ENCODE assay signal across 30 cellular contexts in the genomic region with DNA sequence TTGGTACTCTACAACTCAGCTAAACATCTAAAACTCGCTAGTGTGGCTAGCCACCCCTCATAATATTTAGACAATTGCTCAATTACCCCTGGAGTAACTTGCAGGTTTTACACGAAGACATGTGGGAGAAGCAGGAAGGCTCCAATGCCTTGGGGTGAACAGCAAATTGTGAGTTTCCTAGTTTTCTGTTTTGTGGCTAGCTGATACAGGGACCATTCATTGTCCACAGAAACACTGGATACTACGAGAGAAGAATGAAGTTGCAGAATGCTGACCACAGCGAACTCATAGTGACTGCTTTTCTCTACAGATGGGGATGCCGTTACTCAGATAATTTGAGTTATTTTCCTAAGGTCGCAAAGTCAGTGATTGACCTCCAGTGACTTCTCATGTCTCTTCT.
"Had no signal": no experiment of that assay in that cellular context is flagged by ENCODE, and none has a peak within 500 bp of the region (broad histone marks: within the 10 kb centered on the region; RNA-seq: fewer than 3 reads in every experiment).

No MANE protein-coding gene starts in this region.

- H3K36me3 Mint-ChIP-seq: activated CD8-positive, alpha-beta memory T cell treated with anti-CD3 and anti-CD28 coated beads, Interleukin-2, amount 10 ng/mL, durations not matched to agents 7 days and 5 days; activated naive CD4-positive, alpha-beta T cell treated with anti-CD3 and anti-CD28 coated beads, Interleukin-2, amount 50 U/mL, for 24 hours; brain had no signal

- H3K9me3 ChIP-seq: MG63 had no signal

- DNase-seq: activated B cell treated with CpG ODN at 0.5 μM for 24 hours; activated CD4-positive, alpha-beta T cell treated with anti-CD3 and anti-CD28 coated beads for 1 hour; activated CD4-positive, alpha-beta T cell treated with anti-CD3 and anti-CD28 coated beads, Interleukin-2, amount 10 ng/mL, durations not matched to agents 24 days and 14 days; activated CD4-positive, alpha-beta T cell treated with anti-CD3 and anti-CD28 coated beads, Interleukin-2, amount 50 U/mL, for 48 hours; activated CD8-positive, alpha-beta memory T cell treated with anti-CD3 and anti-CD28 coated beads, Interleukin-2, amount 10 ng/mL, durations not matched to agents 7 days and 5 days; activated effector memory CD4-positive, alpha-beta T cell treated with Interleukin-2 at 50 U/mL for 16 hours; activated naive CD4-positive, alpha-beta T cell; activated T-cell treated with anti-CD3 and anti-CD28 coated beads, Interleukin-2, amount 50 U/mL, for 24 hours; aorta; cerebellar nuclear complex; MG63; MV-4-11; NCI-H1092 treated with DMSO at 0.1 percent for 48 hours; NCI-H1417 treated with DMSO at 0.1 percent for 48 hours; NCI-H1694; NCI-H2029; NCI-H2107; NCI-H2171 treated with DMSO at 0.1 percent for 48 hours; NCI-H345; NCI-H510A treated with DMSO at 0.1 percent for 48 hours; NCI-H69; NK-92 treated with Interleukin-12 subunit alpha and Interleukin-12 subunit beta, amount 100 ng/mL, for 24 hours; OCI-M1 had no signal

- H3K4me2 ChIP-seq: KMS-11 had no signal

- H3K4me3 ChIP-seq: cardiac muscle cell, MG63 had no signal

- ATAC-seq: activated CD8-positive, alpha-beta memory T cell treated with anti-CD3 and anti-CD28 coated beads, Interleukin-2, amount 10 ng/mL, durations not matched to agents 7 days and 5 days; Right ventricle myocardium inferior had no signal

- H3K27me3 Mint-ChIP-seq: activated B cell treated with CpG ODN at 0.5 μM for 24 hours; activated CD4-positive, alpha-beta T cell treated with anti-CD3 and anti-CD28 coated beads, Interleukin-2, amount 10 ng/mL, durations not matched to agents 24 days and 14 days; activated CD8-positive, alpha-beta memory T cell treated with anti-CD3 and anti-CD28 coated beads, Interleukin-2, amount 10 ng/mL, durations not matched to agents 7 days and 5 days had no signal

- H3K9ac ChIP-seq: KMS-11 had no signal

- H3K27ac ChIP-seq: cardiac muscle cell, KMS-11 had no signal

- H3K36me3 ChIP-seq: cardiac muscle cell, MG63 had no signal

- H3K27me3 ChIP-seq: MG63 had no signal

- H3K9me3 Mint-ChIP-seq: activated B cell treated with CpG ODN at 0.5 μM for 24 hours; activated CD4-positive, alpha-beta T cell treated with anti-CD3 and anti-CD28 coated beads, Interleukin-2, amount 10 ng/mL, durations not matched to agents 24 days and 14 days; activated naive CD4-positive, alpha-beta T cell treated with anti-CD3 and anti-CD28 coated beads, Interleukin-2, amount 50 U/mL, for 24 hours; activated T-cell treated with anti-CD3 and anti-CD28 coated beads, Interleukin-2, amount 50 U/mL, for 24 hours; activated T-helper 1 cell treated with anti-CD3 and anti-CD28 coated beads, Interleukin-12 subunit alpha, Interleukin-12 subunit beta, Interleukin-2, Interleukin-4 antibody, amounts not matched to agents 30 ng/mL and 10 ng/mL and 1 ng/mL, durations not matched to agents 14 hours and 24 hours and 36 hours; brain; T-helper 1 cell treated with Interleukin-12 subunit alpha and Interleukin-12 subunit beta and Interleukin-4 antibody, amounts not matched to agents 30 μg/mL and 1 μg/mL, for 36 hours had no signal

- H3K4me3 Mint-ChIP-seq: activated B cell treated with CpG ODN at 0.5 μM for 24 hours; activated CD4-positive, alpha-beta T cell treated with anti-CD3 and anti-CD28 coated beads, Interleukin-2, amount 10 ng/mL, durations not matched to agents 24 days and 14 days; activated CD8-positive, alpha-beta memory T cell treated with anti-CD3 and anti-CD28 coated beads, Interleukin-2, amount 10 ng/mL, durations not matched to agents 7 days and 5 days; activated naive CD4-positive, alpha-beta T cell treated with anti-CD3 and anti-CD28 coated beads, Interleukin-2, amount 50 U/mL, for 24 hours; activated T-cell treated with anti-CD3 and anti-CD28 coated beads, Interleukin-2, amount 50 U/mL, for 24 hours; activated T-helper 1 cell treated with anti-CD3 and anti-CD28 coated beads, Interleukin-12 subunit alpha, Interleukin-12 subunit beta, Interleukin-2, Interleukin-4 antibody, amounts not matched to agents 30 ng/mL and 10 ng/mL and 1 ng/mL, durations not matched to agents 14 hours and 24 hours and 36 hours; brain; T-helper 1 cell treated with Interleukin-12 subunit alpha and Interleukin-12 subunit beta and Interleukin-4 antibody, amounts not matched to agents 30 μg/mL and 1 μg/mL, for 36 hours had no signal

- H3K27ac Mint-ChIP-seq: activated B cell treated with CpG ODN at 0.5 μM for 24 hours; activated CD4-positive, alpha-beta T cell treated with anti-CD3 and anti-CD28 coated beads, Interleukin-2, amount 10 ng/mL, durations not matched to agents 24 days and 14 days; activated CD8-positive, alpha-beta memory T cell treated with anti-CD3 and anti-CD28 coated beads, Interleukin-2, amount 10 ng/mL, durations not matched to agents 7 days and 5 days; activated naive CD4-positive, alpha-beta T cell treated with anti-CD3 and anti-CD28 coated beads, Interleukin-2, amount 50 U/mL, for 24 hours; activated T-cell treated with anti-CD3 and anti-CD28 coated beads, Interleukin-2, amount 50 U/mL, for 24 hours; activated T-helper 1 cell treated with anti-CD3 and anti-CD28 coated beads, Interleukin-12 subunit alpha, Interleukin-12 subunit beta, Interleukin-2, Interleukin-4 antibody, amounts not matched to agents 30 ng/mL and 10 ng/mL and 1 ng/mL, durations not matched to agents 14 hours and 24 hours and 36 hours; brain; T-helper 1 cell treated with Interleukin-12 subunit alpha and Interleukin-12 subunit beta and Interleukin-4 antibody, amounts not matched to agents 30 μg/mL and 1 μg/mL, for 36 hours had no signal

- H3K4me1 Mint-ChIP-seq: activated B cell treated with CpG ODN at 0.5 μM for 24 hours; activated CD4-positive, alpha-beta T cell treated with anti-CD3 and anti-CD28 coated beads, Interleukin-2, amount 10 ng/mL, durations not matched to agents 24 days and 14 days; activated CD8-positive, alpha-beta memory T cell treated with anti-CD3 and anti-CD28 coated beads, Interleukin-2, amount 10 ng/mL, durations not matched to agents 7 days and 5 days; activated naive CD4-positive, alpha-beta T cell treated with anti-CD3 and anti-CD28 coated beads, Interleukin-2, amount 50 U/mL, for 24 hours; brain had no signal
